In the genomic region with DNA sequence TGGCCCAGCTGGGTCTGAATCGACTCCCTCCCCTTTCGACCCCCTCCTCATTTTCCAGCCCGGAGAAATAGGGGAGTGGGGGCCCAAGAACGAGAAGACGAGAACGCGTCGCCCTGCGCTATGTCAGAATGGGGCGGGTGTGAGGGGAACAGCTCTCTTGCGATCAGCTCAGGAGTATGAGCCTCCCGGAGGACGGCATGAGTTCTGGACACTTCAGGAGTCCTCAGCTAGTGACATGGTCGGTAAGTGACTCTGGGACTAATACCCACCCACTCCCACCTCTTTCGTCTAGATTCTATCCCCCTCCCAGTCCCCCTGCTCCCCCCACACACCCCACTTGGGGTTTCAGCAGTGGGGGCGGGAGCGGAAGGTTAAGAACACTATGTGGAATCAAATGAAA, we compare ENCODE assay signal across 8 cellular contexts. TPM values are rescaled to one million over a fixed set of nuclear protein-coding genes. Genes with fewer than 3 reads are reported as not detected.
DNase-seq lines count a peak whose midpoint lies in the region; ATAC-seq and TF ChIP-seq lines count a peak whose summit lies in the region.

No MANE protein-coding gene starts in this region.

- intact Hi-C loops in mammary epithelial cell (cut with micrococcal nuclease), result loop anchor here (2.0 to 10.0 kb wide), 2 partner anchors 328 to 496 kb away; partner anchors contain the start of gene NBDY
- intact Hi-C loops in left lung (cut with DNase I), result no loop called here
- intact Hi-C loops in thyroid gland (cut with DNase I), result no loop called here

- H3K9ac ChIP-seq in mammary epithelial cell (ENCODE audit: insufficient read depth, low read length), result peak overlapping the region; percentile 57

- peak overlapping the region; percentile 79 for H3K4me2 ChIP-seq in mammary epithelial cell (ENCODE audit: insufficient read depth, low read depth, low read length)

- H3K27ac ChIP-seq in mammary epithelial cell (ENCODE audit: insufficient read depth, low read depth, low read length) (peak overlapping the region; percentile 15), left lung (peak overlapping the region; percentile 61 to 65), thyroid gland (peak overlapping the region in 2 of 3 donors; percentile 31 to 69)

- dilution Hi-C loops in mammary epithelial cell (cut with HindIII; ENCODE audit: low sequenced_read_pairs), result no loop called here

- H3K79me2 ChIP-seq in mammary epithelial cell (ENCODE audit: insufficient read depth, low read length), result peaks cover 16% of the 10 kb centered on the region

- BruUV-seq in mammary epithelial cell (replicated peaks; lab: Mats Ljungman, UMichigan), result no TSS peak

- TF ChIP-seq POLR2A in thyroid gland (IDR thresholded peaks at IDR 0.05), result no peak

- H3K36me3 ChIP-seq in mammary epithelial cell (ENCODE audit: insufficient read depth, low read length), result no peaks in the 10 kb centered on the region
- no peaks in the 10 kb centered on the region for H3K36me3 ChIP-seq in left lung
- no peaks in the 10 kb centered on the region for H3K36me3 ChIP-seq in thyroid gland

- H3K27ac Mint-ChIP-seq in activated CD8-positive, alpha-beta memory T cell treated with anti-CD3 and anti-CD28 coated beads, Interleukin-2, amount 10 ng/mL, durations not matched to agents 7 days and 5 days, result no peak overlapping the region

- H3K36me3 Mint-ChIP-seq in activated CD8-positive, alpha-beta memory T cell treated with anti-CD3 and anti-CD28 coated beads, Interleukin-2, amount 10 ng/mL, durations not matched to agents 7 days and 5 days, result peaks cover 2% of the 10 kb centered on the region

- TF ChIP-seq CTCF in mammary epithelial cell (conservative IDR thresholded peaks at IDR 0.05 in 1 of 2, IDR thresholded peaks at IDR 0.05 in 1 of 2; ENCODE audit: extremely low read depth in 1 of 2, insufficient read depth in 1 of 2, low read depth in 1 of 2, low read length in 2 of 2) (no peak), left lung (IDR thresholded peaks at IDR 0.05) (no peak), thyroid gland (IDR thresholded peaks at IDR 0.05) (no peak)

- CTCF ChIA-PET in activated CD8-positive, alpha-beta memory T cell treated with anti-CD3 and anti-CD28 coated beads, Interleukin-2, amount 10 ng/mL, durations not matched to agents 7 days and 5 days (lab: Charles Lee), result interaction anchor here (1.1 to 3.2 kb wide), 3 partner anchors 11 to 494 kb away, joined by 3 to 15 read pairs (median 3); no protein-coding TSS in a partner anchor
- CTCF ChIA-PET in mammary epithelial cell (lab: Charles Lee; ENCODE audit: low non-redundant PET), result no interaction called here

- peaks cover 6% of the 10 kb centered on the region for H3K27me3 Mint-ChIP-seq in activated CD8-positive, alpha-beta memory T cell treated with anti-CD3 and anti-CD28 coated beads, Interleukin-2, amount 10 ng/mL, durations not matched to agents 7 days and 5 days

- in situ Hi-C loops in mammary epithelial cell (cut with MboI; ENCODE audit: low sequenced_read_pairs in 2 of 2), result no loop called here

- peaks cover 3% of the 10 kb centered on the region for H3K4me1 ChIP-seq in mammary epithelial cell (ENCODE audit: insufficient read depth, low read length)
- no peaks in the 10 kb centered on the region for H3K4me1 ChIP-seq in left lung
- no peaks in the 10 kb centered on the region for H3K4me1 ChIP-seq in thyroid gland

- no peak for ATAC-seq in activated CD8-positive, alpha-beta memory T cell treated with anti-CD3 and anti-CD28 coated beads, Interleukin-2, amount 10 ng/mL, durations not matched to agents 7 days and 5 days
- ATAC-seq in left lung, result peak; percentile 65
- ATAC-seq in HG02678 (IDR thresholded peaks at IDR 0.05; ENCODE audit: unreplicated experiment), result no peak
- ATAC-seq in GM21423 (IDR thresholded peaks at IDR 0.05; ENCODE audit: unreplicated experiment), result no peak

- H3K9me3 ChIP-seq in mammary epithelial cell (replicated peaks; ENCODE audit: insufficient read depth, low read length) (no peaks in the 10 kb centered on the region), left lung (no peaks in the 10 kb centered on the region), thyroid gland (no peaks in the 10 kb centered on the region)

- H3K4me1 Mint-ChIP-seq in activated CD8-positive, alpha-beta memory T cell treated with anti-CD3 and anti-CD28 coated beads, Interleukin-2, amount 10 ng/mL, durations not matched to agents 7 days and 5 days, result peaks cover 6% of the 10 kb centered on the region

- H3K4me3 ChIP-seq in mammary epithelial cell (replicated peaks in 1 of 3; ENCODE audit: insufficient read depth in 1 of 3, low read depth in 2 of 3, low read length in 3 of 3) (peak overlapping the region; percentile 47 to 57 (median 53)), left lung (peak overlapping the region; percentile 42 to 45), thyroid gland (replicated peaks in 1 of 3) (peak overlapping the region in 2 of 3 donors; percentile 25 to 44)

- 17% methylated on average over 14 of the region's 17 CpGs for WGBS in mammary epithelial cell (ENCODE audit: low coverage, missing lambda C conversion rate)
- whole genome bisulfite sequencing in thyroid gland, 2 donors, result 16 to 60% methylated on average over 2 to 4 of the region's 17 CpGs

- peak overlapping the region; percentile 70 for H3K4me3 Mint-ChIP-seq in activated CD8-positive, alpha-beta memory T cell treated with anti-CD3 and anti-CD28 coated beads, Interleukin-2, amount 10 ng/mL, durations not matched to agents 7 days and 5 days

- H3K27me3 ChIP-seq in mammary epithelial cell (ENCODE audit: insufficient read depth, low read length) (no peaks in the 10 kb centered on the region), left lung (no peaks in the 10 kb centered on the region), thyroid gland (no peaks in the 10 kb centered on the region)

- no peaks in the 10 kb centered on the region for H4K20me1 ChIP-seq in mammary epithelial cell (ENCODE audit: insufficient read depth, low read length)

- H3K9me3 Mint-ChIP-seq in activated CD8-positive, alpha-beta memory T cell treated with anti-CD3 and anti-CD28 coated beads, Interleukin-2, amount 10 ng/mL, durations not matched to agents 7 days and 5 days (ENCODE audit: low read depth), result no peaks in the 10 kb centered on the region

- no peak for DNase-seq in activated CD8-positive, alpha-beta memory T cell treated with anti-CD3 and anti-CD28 coated beads, Interleukin-2, amount 10 ng/mL, durations not matched to agents 7 days and 5 days
- no peak for DNase-seq in activated CD8-positive, alpha-beta memory T cell treated with anti-CD3 and anti-CD28 coated beads, Interleukin-2, amount 50 U/mL, for 4 hours
- no peak for DNase-seq in mammary epithelial cell
- DNase-seq in left lung, result no peak
- DNase-seq in thyroid gland, result peak; percentile 15 to 19
- DNase-seq in COLO829 (ENCODE audit: low spot score), result no peak

- peak overlapping the region; percentile 84 for H2AFZ ChIP-seq in mammary epithelial cell (ENCODE audit: low read depth, low read length)

RNA-seq across cellular contexts. Expression of gene KLF8, which starts 0.9 kb away (rescaled TPM):
- 1 to 10 TPM; 2.5 to 3.4 TPM for total RNA-seq in activated CD8-positive, alpha-beta memory T cell treated with anti-CD3 and anti-CD28 coated beads, Interleukin-2, amount 10 ng/mL, durations not matched to agents 7 days and 5 days
- 10 to 100 TPM; 15.6 to 22.0 TPM for total RNA-seq in mammary epithelial cell
- 14.3 TPM for polyA plus RNA-seq in mammary epithelial cell
- polyA minus RNA-seq in mammary epithelial cell, result 4.9 TPM
- total RNA-seq in left lung, result 10 to 100 TPM; 10.9 to 13.8 TPM
- total RNA-seq in thyroid gland, result 10 to 100 TPM in 3 of 4 donors, 1 to 10 TPM in 1; 9.0 to 14.3 (median 11.7) TPM

Comparison
In these comparisons a context has a peak if more than half of its experiments do, and no peak if none do; other contexts are left out.
1. DNase-seq: peak in thyroid gland (2 of 2); none in activated CD8-positive, alpha-beta memory T cell treated with anti-CD3 and anti-CD28 coated beads, Interleukin-2, amount 10 ng/mL, durations not matched to agents 7 days and 5 days (single experiment), activated CD8-positive, alpha-beta memory T cell treated with anti-CD3 and anti-CD28 coated beads, Interleukin-2, amount 50 U/mL, for 4 hours (single experiment), mammary epithelial cell (single experiment), left lung (0 of 2) and COLO829 (single experiment).
2. Peak in every context shown above with its lines, with median percentiles within 50 percentile points of each other: H3K27ac ChIP-seq and H3K4me3 ChIP-seq.